15 cellular contexts compared by ENCODE assay signal in the genomic region with DNA sequence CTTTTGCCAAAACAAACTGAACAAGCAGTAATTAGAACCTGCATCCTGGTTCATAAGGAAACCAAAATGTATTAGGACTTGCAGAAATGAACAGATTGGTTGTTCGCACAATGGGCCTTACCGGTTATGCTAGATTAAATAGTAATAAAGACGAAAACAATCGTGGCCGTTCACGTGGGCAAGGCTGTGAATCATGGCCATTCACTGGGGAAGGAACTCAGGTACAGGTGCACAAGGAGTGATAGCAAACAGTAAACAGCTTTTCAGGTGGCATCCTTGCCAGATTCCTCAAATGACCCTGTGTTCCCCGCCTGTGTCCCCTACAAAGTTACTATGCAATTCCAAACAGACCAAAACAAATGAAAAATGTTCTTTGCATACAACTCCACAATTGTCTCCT. TPM values are rescaled to one million over a fixed set of nuclear protein-coding genes. Genes with fewer than 3 reads are reported as not detected.
DNase-seq lines count a peak whose midpoint lies in the region; ATAC-seq and TF ChIP-seq lines count a peak whose summit lies in the region.
"Had no signal": no experiment of that assay in that cellular context is flagged by ENCODE, and none has a peak within 500 bp of the region (broad histone marks: within the 10 kb centered on the region; RNA-seq: fewer than 3 reads in every experiment).

No MANE protein-coding gene starts in this region.

- no peaks in the 10 kb centered on the region for H3K9me2 ChIP-seq in Loucy (replicated peaks; ENCODE audit: low read depth, low read length)

- no peaks in the 10 kb centered on the region for H3K36me3 Mint-ChIP-seq in Calu3 (ENCODE audit: insufficient read depth, unreplicated experiment)
- peaks cover 14% of the 10 kb centered on the region for H3K36me3 Mint-ChIP-seq in activated CD4-positive, alpha-beta T cell treated with anti-CD3 and anti-CD28 coated beads, Interleukin-2, amount 10 ng/mL, durations not matched to agents 7 days and 5 days (ENCODE audit: low read depth)

- no peaks in the 10 kb centered on the region for H3K9me3 Mint-ChIP-seq in Calu3 (ENCODE audit: low read depth, unreplicated experiment)
- no peaks in the 10 kb centered on the region for H3K9me3 Mint-ChIP-seq in activated CD4-positive, alpha-beta T cell treated with anti-CD3 and anti-CD28 coated beads, Interleukin-2, amount 10 ng/mL, durations not matched to agents 7 days and 5 days

- H3K27ac Mint-ChIP-seq in Calu3 (ENCODE audit: unreplicated experiment): peak overlapping the region; percentile 54
- H3K27ac Mint-ChIP-seq in activated CD4-positive, alpha-beta T cell treated with anti-CD3 and anti-CD28 coated beads, Interleukin-2, amount 10 ng/mL, durations not matched to agents 7 days and 5 days: no peak overlapping the region

- H3K4me3 ChIP-seq in Loucy (ENCODE audit: low read length, poor library complexity, severe bottlenecking) (peak overlapping the region; percentile 81), dorsolateral prefrontal cortex (peak overlapping the region in 14 of 59 donors; percentile 1 to 27 (median 12)), prostate gland (no peak overlapping the region)
- H3K4me3 ChIP-seq: SJCRH30 had no signal

- H3K9me3 ChIP-seq in Loucy (ENCODE audit: insufficient read depth, low read depth, low read length) (no peaks in the 10 kb centered on the region), prostate gland (no peaks in the 10 kb centered on the region)
- H3K9me3 ChIP-seq: SJCRH30 had no signal

- TF ChIP-seq POLR2A in prostate gland (IDR thresholded peaks at IDR 0.05): no peak

- peak overlapping the region; percentile 44 for H3K4me3 Mint-ChIP-seq in Calu3 (ENCODE audit: low read depth, unreplicated experiment)
- H3K4me3 Mint-ChIP-seq in activated CD4-positive, alpha-beta T cell treated with anti-CD3 and anti-CD28 coated beads, Interleukin-2, amount 10 ng/mL, durations not matched to agents 7 days and 5 days: no peak overlapping the region

- CTCF ChIA-PET in Calu3 (lab: Charles Lee): no interaction called here
- CTCF ChIA-PET in activated CD4-positive, alpha-beta T cell treated with anti-CD3 and anti-CD28 coated beads, Interleukin-2, amount 10 ng/mL, durations not matched to agents 7 days and 5 days (lab: Charles Lee): interaction anchor here (1.8 to 5.2 kb wide), 2 partner anchors 9 to 23 kb away, joined by 9 to 25 read pairs; no protein-coding TSS in a partner anchor

- 38% methylated on average over 7 of the region's 7 CpGs for WGBS in prostate gland

- H3K79me2 ChIP-seq in Loucy (ENCODE audit: insufficient read depth, low read length): peaks cover 100% of the 10 kb centered on the region

- peaks cover 95% of the 10 kb centered on the region for H3K4me1 ChIP-seq in Loucy (ENCODE audit: insufficient read depth, low read length, poor library complexity, severe bottlenecking)
- peaks cover 43% of the 10 kb centered on the region for H3K4me1 ChIP-seq in prostate gland (replicated peaks)
- H3K4me1 ChIP-seq in foreskin keratinocyte: no peaks in the 10 kb centered on the region
- H3K4me1 ChIP-seq: SJCRH30 had no signal

- peaks cover 8% of the 10 kb centered on the region for H4K20me1 ChIP-seq in Loucy (ENCODE audit: insufficient read depth, low read length, poor library complexity, severe bottlenecking)

- intact Hi-C loops in Calu3 (cut with micrococcal nuclease; ENCODE audit: unreplicated experiment): loop anchor here (1.0 to 5.0 kb wide), 2 partner anchors 11 to 85 kb away; no protein-coding TSS in a partner anchor
- intact Hi-C loops in dorsolateral prefrontal cortex (cut with DNase I): no loop called here
- intact Hi-C loops in prostate gland (cut with DNase I): no loop called here

- no peaks in the 10 kb centered on the region for H3K36me3 ChIP-seq in Loucy (ENCODE audit: insufficient read depth, low read length)
- no peaks in the 10 kb centered on the region for H3K36me3 ChIP-seq in prostate gland
- H3K36me3 ChIP-seq: SJCRH30 had no signal

- peaks cover 10% of the 10 kb centered on the region for H3F3A ChIP-seq in Loucy (ENCODE audit: low read depth)

- no TSS peak for BruUV-seq in Calu3 (replicated peaks; lab: Mats Ljungman, UMichigan)

- peak overlapping the region; percentile 78 for H3K9ac ChIP-seq in Loucy (ENCODE audit: low read depth, low read length, poor library complexity, severe bottlenecking)

- POLR2A ChIA-PET in activated CD4-positive, alpha-beta T cell treated with anti-CD3 and anti-CD28 coated beads, Interleukin-2, amount 10 ng/mL, durations not matched to agents 7 days and 5 days (lab: Charles Lee): no interaction called here

- H3K27me3 Mint-ChIP-seq in Calu3 (ENCODE audit: unreplicated experiment): no peaks in the 10 kb centered on the region
- peaks cover 2% of the 10 kb centered on the region for H3K27me3 Mint-ChIP-seq in activated CD4-positive, alpha-beta T cell treated with anti-CD3 and anti-CD28 coated beads, Interleukin-2, amount 10 ng/mL, durations not matched to agents 7 days and 5 days

- no peak for ATAC-seq in HG03139 (IDR thresholded peaks at IDR 0.05; ENCODE audit: unreplicated experiment)
- ATAC-seq in foreskin keratinocyte: no peak

- peaks cover 49% of the 10 kb centered on the region for H3K4me1 Mint-ChIP-seq in Calu3 (ENCODE audit: low read depth, unreplicated experiment)
- peaks cover 90% of the 10 kb centered on the region for H3K4me1 Mint-ChIP-seq in activated CD4-positive, alpha-beta T cell treated with anti-CD3 and anti-CD28 coated beads, Interleukin-2, amount 10 ng/mL, durations not matched to agents 7 days and 5 days

- peak overlapping the region; percentile 92 for H3K4me2 ChIP-seq in Loucy (ENCODE audit: low read depth, low read length, poor library complexity, severe bottlenecking)

- H3K27me3 ChIP-seq in Loucy (ENCODE audit: insufficient read depth, low read length, poor library complexity, severe bottlenecking) (no peaks in the 10 kb centered on the region), dorsolateral prefrontal cortex (no peaks in the 10 kb centered on the region), prostate gland (replicated peaks; ENCODE audit: insufficient read depth) (no peaks in the 10 kb centered on the region), foreskin keratinocyte (no peaks in the 10 kb centered on the region)
- H3K27me3 ChIP-seq: SJCRH30 had no signal

- no peak overlapping the region for H2AFZ ChIP-seq in Loucy (ENCODE audit: low read length)

- peak; percentile 65 for DNase-seq in Calu3
- no peak for DNase-seq in dorsolateral prefrontal cortex
- peak; percentile 90 for DNase-seq in prostate gland (ENCODE audit: low spot score)
- DNase-seq in foreskin keratinocyte: no peak
- no peak for DNase-seq in activated CD4-positive, alpha-beta T cell treated with anti-CD3 and anti-CD28 coated beads, Interleukin-2, amount 10 ng/mL, durations not matched to agents 7 days and 5 days
- DNase-seq in activated naive CD4-positive, alpha-beta T cell treated with anti-CD3 and anti-CD28 coated beads, Interleukin-2, amount 50 U/mL, for 16 hours: no peak
- DNase-seq: activated naive CD4-positive, alpha-beta T cell; foreskin melanocyte; kidney glomerular epithelial cell; NCI-H774; nucleus accumbens; SJCRH30; stimulated activated CD8-positive, alpha-beta memory T cell treated with anti-CD3 and anti-CD28 coated beads, Interleukin-4, amount 100 ng/mL, for 48 hours had no signal

- H3K27ac ChIP-seq in dorsolateral prefrontal cortex (peak overlapping the region in 43 of 59 donors; percentile 3 to 98 (median 52)), prostate gland (peak overlapping the region; percentile 68 to 97), foreskin keratinocyte (no peak overlapping the region)
- H3K27ac ChIP-seq: SJCRH30 had no signal

- no peak for TF ChIP-seq CTCF in Calu3 (IDR thresholded peaks at IDR 0.05; ENCODE audit: unreplicated experiment)
- TF ChIP-seq CTCF in Loucy (conservative IDR thresholded peaks at IDR 0.05; ENCODE audit: low read length): no peak
- TF ChIP-seq CTCF in dorsolateral prefrontal cortex (IDR thresholded peaks at IDR 0.05 in 54 of 56, conservative IDR thresholded peaks at IDR 0.05 in 2 of 56; ENCODE audit: low read depth in 1 of 56, partially characterized antibody in 56 of 56): no peak
- no peak for TF ChIP-seq CTCF in prostate gland (IDR thresholded peaks at IDR 0.05)
- TF ChIP-seq CTCF in foreskin keratinocyte (conservative IDR thresholded peaks at IDR 0.05): no peak

RNA-seq across cellular contexts. Expression of gene LRIG1, which starts 8.2 kb away (rescaled TPM):
- total RNA-seq in Calu3 (2022) (10.0 and 14.7 TPM in 2 replicates), dorsolateral prefrontal cortex (100 to 1,000 TPM in 86 of 120 experiments, 10 to 100 TPM in 34; 65.6 to 291 (median 118) TPM), prostate gland (100 to 1,000 TPM; 119 to 186 TPM), foreskin keratinocyte (7.9 and 15.2 TPM in 2 replicates)
- 2.6 and 6.8 TPM in 2 replicates for polyA plus RNA-seq in foreskin keratinocyte
- total RNA-seq in activated CD4-positive, alpha-beta T cell treated with anti-CD3 and anti-CD28 coated beads, Interleukin-2, amount 10 ng/mL, durations not matched to agents 7 days and 5 days: 10 to 100 TPM; 26.1 to 26.4 TPM

Comparison
In these comparisons a context has a peak if more than half of its experiments do, and no peak if none do; other contexts are left out.
1. DNase-seq: peak in Calu3 (single experiment) and prostate gland (single experiment); none in dorsolateral prefrontal cortex (0 of 10), foreskin keratinocyte (0 of 2), activated CD4-positive, alpha-beta T cell treated with anti-CD3 and anti-CD28 coated beads, Interleukin-2, amount 10 ng/mL, durations not matched to agents 7 days and 5 days (single experiment) and activated naive CD4-positive, alpha-beta T cell treated with anti-CD3 and anti-CD28 coated beads, Interleukin-2, amount 50 U/mL, for 16 hours (single experiment).